In genomic region chr9:96858018-96858573, GRCh38 we compare ENCODE assay signal across 1 cellular context.
TF ChIP-seq lines count a peak whose summit lies in the region.

No MANE protein-coding gene starts in this region.

TF ChIP-seq in H1, 55 proteins besides CTCF, POLR2A, EP300 and RAD21:
- TF ChIP-seq SIN3A (conservative IDR thresholded peaks at IDR 0.05 in 1 of 2, IDR thresholded peaks at IDR 0.05 in 1 of 2; ENCODE audit: low read depth in 1 of 2, low read length in 2 of 2) (no peak), MAFK (IDR thresholded peaks at IDR 0.05; ENCODE audit: low read depth, low read length) (0 out of 2 replicates have a peak, but pooled peaks have one; percentile 8)
TF ChIP-seq in H1: peak in this region for 1.
